In genomic region chr6:34791164-34791841, GRCh38 we compare ENCODE assay signal across 8 cellular contexts. TPM values are rescaled to one million over a fixed set of nuclear protein-coding genes. Genes with fewer than 3 reads are reported as not detected.
DNase-seq lines count a peak whose midpoint lies in the region; ATAC-seq, FAIRE-seq and TF ChIP-seq lines count a peak whose summit lies in the region.

No MANE protein-coding gene starts in this region.

- peak overlapping the region; percentile 99 for H3K4me3 Mint-ChIP-seq in T-helper 17 cell
- H3K4me3 Mint-ChIP-seq in MCF 10A (ENCODE audit: unreplicated experiment): peak overlapping the region; percentile 97

- peak overlapping the region; percentile 89 to 95 for H3K4me3 ChIP-seq in small intestine (ENCODE audit: low read depth in 1 of 2, low read length in 2 of 2)

- no peaks in the 10 kb centered on the region for H3K27me3 ChIP-seq in small intestine (ENCODE audit: control insufficient read depth in 2 of 2, insufficient read depth in 2 of 2, low read length in 2 of 2)

- intact Hi-C loops in MCF 10A (cut with micrococcal nuclease): loop anchor here (5.0 kb wide), 1 partner anchor 96 kb away; the partner anchor contains the start of genes ANKS1A and TAF11

- no peak for FAIRE-seq in small intestine (lab: Jason Lieb, UNC)

- WGBS in small intestine, 3 donors: 5 to 8% (median 5%) methylated on average over 25 of the region's 25 CpGs

- no peak for TF ChIP-seq CTCF in MCF 10A (IDR thresholded peaks at IDR 0.05; ENCODE audit: unreplicated experiment)

- peak overlapping the region; percentile 74 for H3K27ac Mint-ChIP-seq in T-helper 17 cell
- peak overlapping the region; percentile 99 for H3K27ac Mint-ChIP-seq in MCF 10A (ENCODE audit: low read depth, unreplicated experiment)

- no peaks in the 10 kb centered on the region for H3K9me3 ChIP-seq in T-helper 17 cell (ENCODE audit: control insufficient read depth, low read length, poor library complexity, severe bottlenecking)
- H3K9me3 ChIP-seq in small intestine (ENCODE audit: control insufficient read depth, low read depth): no peaks in the 10 kb centered on the region

- no peak for TF ChIP-seq EP300 in Ishikawa (IDR thresholded peaks at IDR 0.05; ENCODE audit: borderline replicate concordance)

- CTCF ChIA-PET in MCF 10A (lab: Yijun Ruan, JAX): interaction anchor here (0.6 to 1.6 kb wide), 12 partner anchors 9 to 429 kb away, joined by 3 to 6 read pairs (median 4); no protein-coding TSS in a partner anchor

- peak overlapping the region; percentile 88 to 97 for H3K27ac ChIP-seq in small intestine (ENCODE audit: low read depth in 1 of 2, low read length in 1 of 2)

- no TSS peak for BruUV-seq in MCF 10A (replicated peaks; lab: Mats Ljungman, UMichigan)

- POLR2A ChIA-PET in MCF 10A (lab: Yijun Ruan, JAX): interaction anchor here (0.6 to 4.5 kb wide), 29 partner anchors 8 to 1002 kb away, joined by 3 to 87 read pairs (median 5); partner anchors contain the start of genes ANKS1A, ILRUN, SNRPC and TAF11

- H3K36me3 ChIP-seq in small intestine (ENCODE audit: control insufficient read depth in 2 of 2, insufficient read depth in 2 of 2, low read length in 2 of 2): no peaks in the 10 kb centered on the region

- no peaks in the 10 kb centered on the region for H3K4me1 ChIP-seq in small intestine (ENCODE audit: control insufficient read depth in 2 of 2, insufficient read depth in 1 of 2, low read depth in 1 of 2, low read length in 1 of 2)

- peak; percentile 35 for ATAC-seq in GM21528 (IDR thresholded peaks at IDR 0.05; ENCODE audit: low FRiP score, unreplicated experiment)
- ATAC-seq in T-helper 17 cell: peak; percentile 45

- peak; percentile 31; the same call in 1 of the 2 replicates for TF ChIP-seq RAD21 in Ishikawa (IDR thresholded peaks at IDR 0.05; ENCODE audit: low read depth)

- no peaks in the 10 kb centered on the region for H3K27me3 Mint-ChIP-seq in T-helper 17 cell
- no peaks in the 10 kb centered on the region for H3K27me3 Mint-ChIP-seq in MCF 10A (ENCODE audit: insufficient read depth, unreplicated experiment)

- H3K4me1 Mint-ChIP-seq in T-helper 17 cell: peaks cover 16% of the 10 kb centered on the region
- peaks cover 15% of the 10 kb centered on the region for H3K4me1 Mint-ChIP-seq in MCF 10A (ENCODE audit: insufficient read depth, unreplicated experiment)

- H3K36me3 Mint-ChIP-seq in T-helper 17 cell (ENCODE audit: low read depth) (peaks cover 3% of the 10 kb centered on the region), MCF 10A (ENCODE audit: insufficient read depth, unreplicated experiment) (peaks cover 14% of the 10 kb centered on the region)

- H3K9me3 Mint-ChIP-seq in MCF 10A (ENCODE audit: unreplicated experiment): no peaks in the 10 kb centered on the region

- DNase-seq in EH (ENCODE audit: low read depth) (peak; percentile 34), T-helper 17 cell (peak in 2 of 3 donors; percentile 15 to 18), MCF 10A (ENCODE audit: unreplicated experiment) (peak; percentile 48), iPS-NIHi7 (ENCODE audit: extremely low spot score) (peak; percentile 73), small intestine (peak; percentile 54), NAMALWA (ENCODE audit: low spot score) (no peak)

TF ChIP-seq in Ishikawa, 13 proteins besides CTCF, POLR2A, EP300 and RAD21:
- TF ChIP-seq TAF1 (IDR thresholded peaks at IDR 0.05; ENCODE audit: low read depth): no peak; the same call in 1 of the 2 replicates
- TF ChIP-seq, protein P1, sequence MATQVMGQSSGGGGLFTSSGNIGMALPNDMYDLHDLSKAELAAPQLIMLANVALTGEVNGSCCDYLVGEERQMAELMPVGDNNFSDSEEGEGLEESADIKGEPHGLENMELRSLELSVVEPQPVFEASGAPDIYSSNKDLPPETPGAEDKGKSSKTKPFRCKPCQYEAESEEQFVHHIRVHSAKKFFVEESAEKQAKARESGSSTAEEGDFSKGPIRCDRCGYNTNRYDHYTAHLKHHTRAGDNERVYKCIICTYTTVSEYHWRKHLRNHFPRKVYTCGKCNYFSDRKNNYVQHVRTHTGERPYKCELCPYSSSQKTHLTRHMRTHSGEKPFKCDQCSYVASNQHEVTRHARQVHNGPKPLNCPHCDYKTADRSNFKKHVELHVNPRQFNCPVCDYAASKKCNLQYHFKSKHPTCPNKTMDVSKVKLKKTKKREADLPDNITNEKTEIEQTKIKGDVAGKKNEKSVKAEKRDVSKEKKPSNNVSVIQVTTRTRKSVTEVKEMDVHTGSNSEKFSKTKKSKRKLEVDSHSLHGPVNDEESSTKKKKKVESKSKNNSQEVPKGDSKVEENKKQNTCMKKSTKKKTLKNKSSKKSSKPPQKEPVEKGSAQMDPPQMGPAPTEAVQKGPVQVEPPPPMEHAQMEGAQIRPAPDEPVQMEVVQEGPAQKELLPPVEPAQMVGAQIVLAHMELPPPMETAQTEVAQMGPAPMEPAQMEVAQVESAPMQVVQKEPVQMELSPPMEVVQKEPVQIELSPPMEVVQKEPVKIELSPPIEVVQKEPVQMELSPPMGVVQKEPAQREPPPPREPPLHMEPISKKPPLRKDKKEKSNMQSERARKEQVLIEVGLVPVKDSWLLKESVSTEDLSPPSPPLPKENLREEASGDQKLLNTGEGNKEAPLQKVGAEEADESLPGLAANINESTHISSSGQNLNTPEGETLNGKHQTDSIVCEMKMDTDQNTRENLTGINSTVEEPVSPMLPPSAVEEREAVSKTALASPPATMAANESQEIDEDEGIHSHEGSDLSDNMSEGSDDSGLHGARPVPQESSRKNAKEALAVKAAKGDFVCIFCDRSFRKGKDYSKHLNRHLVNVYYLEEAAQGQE (IDR thresholded peaks at IDR 0.05; ENCODE audit: low read depth): no peak
- TF ChIP-seq, protein P2, sequence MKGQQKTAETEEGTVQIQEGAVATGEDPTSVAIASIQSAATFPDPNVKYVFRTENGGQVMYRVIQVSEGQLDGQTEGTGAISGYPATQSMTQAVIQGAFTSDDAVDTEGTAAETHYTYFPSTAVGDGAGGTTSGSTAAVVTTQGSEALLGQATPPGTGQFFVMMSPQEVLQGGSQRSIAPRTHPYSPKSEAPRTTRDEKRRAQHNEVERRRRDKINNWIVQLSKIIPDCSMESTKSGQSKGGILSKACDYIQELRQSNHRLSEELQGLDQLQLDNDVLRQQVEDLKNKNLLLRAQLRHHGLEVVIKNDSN (IDR thresholded peaks at IDR 0.05): no peak
- no peak for TF ChIP-seq EGR1 (IDR thresholded peaks at IDR 0.05)
- TF ChIP-seq CREB1 (IDR thresholded peaks at IDR 0.05; ENCODE audit: low read depth): no peak
- no peak for TF ChIP-seq TEAD4 (IDR thresholded peaks at IDR 0.05)
- no peak for TF ChIP-seq YY1 (IDR thresholded peaks at IDR 0.05; ENCODE audit: low read depth)
- TF ChIP-seq ZBTB7A (IDR thresholded peaks at IDR 0.05; ENCODE audit: low read depth): no peak
- TF ChIP-seq FOXM1 (IDR thresholded peaks at IDR 0.05; ENCODE audit: borderline replicate concordance, low read depth): no peak
- TF ChIP-seq NFIC (IDR thresholded peaks at IDR 0.05): no peak
- no peak for TF ChIP-seq TCF12 (IDR thresholded peaks at IDR 0.05; ENCODE audit: low read depth)
- no peak; the same call in 1 of the 2 replicates for TF ChIP-seq MAX (IDR thresholded peaks at IDR 0.05)

RNA-seq across cellular contexts. Expression of gene BLTP3A, which starts 0.6 kb away (rescaled TPM):
- total RNA-seq in T-helper 17 cell: 10 to 100 TPM; 10.5 to 16.3 TPM
- total RNA-seq in MCF 10A (2022): 18.5 and 25.4 TPM in 2 replicates
- 1 to 10 TPM; 1.3 to 4.9 (median 1.6) TPM for polyA plus RNA-seq in small intestine

RNA-seq across cellular contexts. Expression of gene SNRPC, which starts 34.0 kb away (rescaled TPM):
- 10 to 100 TPM; 44.2 to 52.1 TPM for total RNA-seq in T-helper 17 cell
- total RNA-seq in MCF 10A (2022): 138 and 159 TPM in 2 replicates
- polyA plus RNA-seq in small intestine: 100 to 1,000 TPM; 145 to 163 (median 151) TPM
